18 cellular contexts compared by ENCODE assay signal in genomic region chr1:74613894-74614293, GRCh38.
"Had no signal": no experiment of that assay in that cellular context is flagged by ENCODE, and none has a peak within 500 bp of the region (broad histone marks: within the 10 kb centered on the region; RNA-seq: fewer than 3 reads in every experiment).

No MANE protein-coding gene starts in this region.

- H3K27ac ChIP-seq: prostate gland, skin epidermis, thyroid gland had no signal

- H3K27me3 ChIP-seq: thyroid gland had no signal

- H3K4me3 ChIP-seq: lung, prostate gland, skin epidermis, thyroid gland had no signal

- H3K36me3 ChIP-seq: prostate gland, thyroid gland had no signal

- H3K4me1 ChIP-seq: prostate gland, thyroid gland had no signal

- DNase-seq: activated CD4-positive, CD25-positive, alpha-beta regulatory T cell treated with anti-CD3 and anti-CD28 coated beads, Interleukin-2, amount 50 U/mL, for 72 hours; activated naive CD4-positive, alpha-beta T cell treated with Interleukin-2 at 50 U/mL for 16 hours; activated naive CD8-positive, alpha-beta T cell treated with anti-CD3 and anti-CD28 coated beads, Interleukin-2, amount 50 U/mL, for 24 hours; activated T-cell treated with anti-CD3 and anti-CD28 coated beads for 4 hours; aorta; cerebellar nuclear complex; effector memory CD8-positive, alpha-beta T cell; foreskin melanocyte; kidney glomerular epithelial cell; midbrain; right cardiac atrium; stimulated activated CD4-positive, alpha-beta T cell treated with anti-CD3 and anti-CD28 coated beads, Interleukin-15, amount 100 ng/mL, for 24 hours; stimulated activated CD4-positive, alpha-beta T cell treated with anti-CD3 and anti-CD28 coated beads, Interleukin-4, amount 100 ng/mL, for 1 hour; stimulated activated naive B cell treated with anti-CD40 and anti-IgM and Interleukin-4, amounts not matched to agents 10 μg/mL and 1 μg/mL and 100 μg/mL, for 72 hours; thyroid gland had no signal

- ATAC-seq: activated naive CD8-positive, alpha-beta T cell treated with anti-CD3 and anti-CD28 coated beads, Interleukin-2, amount 50 U/mL, for 24 hours; effector memory CD8-positive, alpha-beta T cell; right cardiac atrium; stimulated activated naive B cell treated with anti-CD40 and anti-IgM and Interleukin-4, amounts not matched to agents 10 μg/mL and 1 μg/mL and 100 μg/mL, for 72 hours had no signal
